Comparison of ENCODE assay signal across 14 cellular contexts in the genomic region with DNA sequence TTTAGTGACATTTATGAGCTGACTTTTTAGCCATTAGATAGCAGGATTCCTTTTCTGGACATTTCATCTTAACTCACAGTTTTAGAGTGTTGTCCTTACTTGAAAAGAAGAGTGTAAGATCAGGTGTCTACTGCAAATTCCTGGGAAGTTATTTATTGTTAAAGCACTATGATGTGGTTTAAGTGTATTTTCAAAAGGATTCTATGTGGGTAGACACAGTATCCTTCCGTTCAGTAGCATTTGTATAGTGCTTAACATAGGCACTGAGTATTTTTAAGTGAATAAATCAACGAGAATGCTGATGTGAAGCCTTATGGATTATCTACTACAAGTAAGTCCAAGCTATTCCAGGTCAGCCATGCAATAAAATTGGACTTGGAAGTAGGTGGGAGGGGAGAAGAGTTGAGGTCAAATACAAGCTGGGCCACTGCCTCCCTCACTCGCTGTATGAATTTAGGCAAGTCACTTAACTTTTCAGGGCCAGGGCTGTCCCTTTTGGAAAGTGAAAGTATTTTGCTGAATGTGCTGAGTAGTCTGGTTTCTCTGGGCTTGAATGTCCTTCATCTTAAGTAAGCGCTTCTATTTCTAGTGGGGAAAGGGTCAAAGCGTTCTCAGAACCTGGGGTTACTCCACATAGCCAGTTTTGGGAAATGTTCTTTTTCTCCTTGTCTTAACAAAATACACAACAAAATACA. TPM values are rescaled to one million over a fixed set of nuclear protein-coding genes. Genes with fewer than 3 reads are reported as not detected.
DNase-seq lines count a peak whose midpoint lies in the region; ATAC-seq and TF ChIP-seq lines count a peak whose summit lies in the region.
"Had no signal": no experiment of that assay in that cellular context is flagged by ENCODE, and none has a peak within 500 bp of the region (broad histone marks: within the 10 kb centered on the region; RNA-seq: fewer than 3 reads in every experiment).

No MANE protein-coding gene starts in this region.

- no peaks in the 10 kb centered on the region for H3K36me3 Mint-ChIP-seq in activated T-helper 2 cell treated with anti-CD3 and anti-CD28 coated beads, Interferon-gamma antibody, Interleukin-2, Interleukin-4, amounts not matched to agents 10 μg/mL and 5 μg/mL and 100 μg/mL, durations not matched to agents 14 hours and 24 hours and 36 hours (ENCODE audit: low read depth)
- H3K36me3 Mint-ChIP-seq: CD4-positive, CD25-positive, alpha-beta regulatory T cell had no signal

- H3K4ac ChIP-seq in mesendoderm (ENCODE audit: low read depth, low read length) = no peak overlapping the region

- DNase-seq in ascending aorta (ENCODE audit: low spot score in 2 of 2) = no peak
- DNase-seq in kidney tubule cell (ENCODE audit: low spot score) = peak; percentile 17
- no peak for DNase-seq in mesendoderm
- no peak for DNase-seq in activated T-helper 2 cell treated with anti-CD3 and anti-CD28 coated beads, Interferon-gamma antibody, Interleukin-2, Interleukin-4, amounts not matched to agents 10 μg/mL and 5 μg/mL and 100 μg/mL, durations not matched to agents 14 hours and 24 hours and 36 hours (ENCODE audit: low spot score)
- DNase-seq: activated CD4-positive, alpha-beta T cell treated with anti-CD3 and anti-CD28 coated beads, Interleukin-2, amount 10 ng/mL, durations not matched to agents 24 days and 14 days; amniotic stem cell; NCI-H1436 had no signal

- no peak overlapping the region for H3K27ac Mint-ChIP-seq in activated T-helper 2 cell treated with anti-CD3 and anti-CD28 coated beads, Interferon-gamma antibody, Interleukin-2, Interleukin-4, amounts not matched to agents 10 μg/mL and 5 μg/mL and 100 μg/mL, durations not matched to agents 14 hours and 24 hours and 36 hours
- H3K27ac Mint-ChIP-seq: activated CD4-positive, alpha-beta T cell treated with anti-CD3 and anti-CD28 coated beads, Interleukin-2, amount 10 ng/mL, durations not matched to agents 24 days and 14 days; CD4-positive, CD25-positive, alpha-beta regulatory T cell; dendritic cell treated with granulocyte-macrophage colony-stimulating factor and Interleukin-4, amounts not matched to agents 40 ng/mL and 50 ng/mL, for 4 days had no signal

- H3K9ac ChIP-seq in subcutaneous abdominal adipose tissue (ENCODE audit: low read length in 5 of 5) = peak overlapping the region in 2 of 5 donors; percentile 35 to 51
- no peak overlapping the region for H3K9ac ChIP-seq in mesendoderm (ENCODE audit: low read length)

- H2AK5ac ChIP-seq in mesendoderm (ENCODE audit: low read length) = no peak overlapping the region

- H2BK120ac ChIP-seq in mesendoderm (ENCODE audit: low read depth, low read length) = no peak overlapping the region

- no peak overlapping the region for H3K23ac ChIP-seq in mesendoderm (ENCODE audit: low read length)

- H3K4me1 ChIP-seq in ascending aorta (peaks cover 0 to 13% of the 10 kb centered on the region in 2 donors), subcutaneous abdominal adipose tissue (ENCODE audit: control insufficient read depth in 5 of 5, insufficient read depth in 5 of 5, low read length in 5 of 5) (peaks cover 0 to 16% (median 11%) of the 10 kb centered on the region in 5 donors), mesendoderm (ENCODE audit: control insufficient read depth, low read depth, low read length) (no peaks in the 10 kb centered on the region)

- no peak overlapping the region for H2BK15ac ChIP-seq in mesendoderm (replicated peaks; ENCODE audit: low read depth)

- no peaks in the 10 kb centered on the region for H3K27me3 ChIP-seq in ascending aorta
- no peaks in the 10 kb centered on the region for H3K27me3 ChIP-seq in subcutaneous abdominal adipose tissue (ENCODE audit: control insufficient read depth in 5 of 5, insufficient read depth in 4 of 5, low read length in 5 of 5)
- H3K27me3 ChIP-seq in mesendoderm (ENCODE audit: insufficient read depth, low read length, poor library complexity) = no peaks in the 10 kb centered on the region

- H3K9me3 ChIP-seq in ascending aorta = no peaks in the 10 kb centered on the region
- H3K9me3 ChIP-seq in subcutaneous abdominal adipose tissue (ENCODE audit: control insufficient read depth in 5 of 5, low read length in 5 of 5) = no peaks in the 10 kb centered on the region

- ATAC-seq in HG03378 (IDR thresholded peaks at IDR 0.05; ENCODE audit: unreplicated experiment) (peak; percentile 57), GM18868 (IDR thresholded peaks at IDR 0.05; ENCODE audit: unreplicated experiment) (no peak)

- intact Hi-C loops in ascending aorta (cut with DNase I) = no loop called here
- intact Hi-C loops in activated T-helper 2 cell treated with anti-CD3 and anti-CD28 coated beads, Interferon-gamma antibody, Interleukin-2, Interleukin-4, amounts not matched to agents 10 μg/mL and 5 μg/mL and 100 μg/mL, durations not matched to agents 14 hours and 24 hours and 36 hours (cut with micrococcal nuclease) = no loop called here

- H4K8ac ChIP-seq in mesendoderm (ENCODE audit: low read depth, low read length) = no peak overlapping the region

- no peak overlapping the region for H4K5ac ChIP-seq in mesendoderm (ENCODE audit: low read length)

- H3K9me3 Mint-ChIP-seq in activated T-helper 2 cell treated with anti-CD3 and anti-CD28 coated beads, Interferon-gamma antibody, Interleukin-2, Interleukin-4, amounts not matched to agents 10 μg/mL and 5 μg/mL and 100 μg/mL, durations not matched to agents 14 hours and 24 hours and 36 hours = no peaks in the 10 kb centered on the region
- H3K9me3 Mint-ChIP-seq: activated CD4-positive, alpha-beta T cell treated with anti-CD3 and anti-CD28 coated beads, Interleukin-2, amount 10 ng/mL, durations not matched to agents 24 days and 14 days; CD4-positive, CD25-positive, alpha-beta regulatory T cell; dendritic cell treated with granulocyte-macrophage colony-stimulating factor and Interleukin-4, amounts not matched to agents 40 ng/mL and 50 ng/mL, for 4 days had no signal

- no peak overlapping the region for H3K18ac ChIP-seq in mesendoderm (ENCODE audit: low read length)

- peaks cover 28% of the 10 kb centered on the region for H3K27me3 Mint-ChIP-seq in activated T-helper 2 cell treated with anti-CD3 and anti-CD28 coated beads, Interferon-gamma antibody, Interleukin-2, Interleukin-4, amounts not matched to agents 10 μg/mL and 5 μg/mL and 100 μg/mL, durations not matched to agents 14 hours and 24 hours and 36 hours (ENCODE audit: low read depth)
- H3K27me3 Mint-ChIP-seq: CD4-positive, CD25-positive, alpha-beta regulatory T cell had no signal

- peaks cover 13% of the 10 kb centered on the region for H3K4me1 Mint-ChIP-seq in activated T-helper 2 cell treated with anti-CD3 and anti-CD28 coated beads, Interferon-gamma antibody, Interleukin-2, Interleukin-4, amounts not matched to agents 10 μg/mL and 5 μg/mL and 100 μg/mL, durations not matched to agents 14 hours and 24 hours and 36 hours (ENCODE audit: low read depth)
- H3K4me1 Mint-ChIP-seq: CD4-positive, CD25-positive, alpha-beta regulatory T cell had no signal

- no peak overlapping the region for H3K56ac ChIP-seq in mesendoderm (ENCODE audit: low read length)

- H3K4me3 Mint-ChIP-seq in activated T-helper 2 cell treated with anti-CD3 and anti-CD28 coated beads, Interferon-gamma antibody, Interleukin-2, Interleukin-4, amounts not matched to agents 10 μg/mL and 5 μg/mL and 100 μg/mL, durations not matched to agents 14 hours and 24 hours and 36 hours (ENCODE audit: low read depth) = no peak overlapping the region
- H3K4me3 Mint-ChIP-seq: activated CD4-positive, alpha-beta T cell treated with anti-CD3 and anti-CD28 coated beads, Interleukin-2, amount 10 ng/mL, durations not matched to agents 24 days and 14 days; CD4-positive, CD25-positive, alpha-beta regulatory T cell; dendritic cell treated with granulocyte-macrophage colony-stimulating factor and Interleukin-4, amounts not matched to agents 40 ng/mL and 50 ng/mL, for 4 days had no signal

- H3K36me3 ChIP-seq in ascending aorta = no peaks in the 10 kb centered on the region
- H3K36me3 ChIP-seq in subcutaneous abdominal adipose tissue (ENCODE audit: control insufficient read depth in 5 of 5, insufficient read depth in 5 of 5, low read length in 5 of 5) = no peaks in the 10 kb centered on the region
- no peaks in the 10 kb centered on the region for H3K36me3 ChIP-seq in mesendoderm (ENCODE audit: control insufficient read depth, insufficient read depth, low read length)

- H3K27ac ChIP-seq in ascending aorta (peak overlapping the region; percentile 13 to 29), subcutaneous abdominal adipose tissue (ENCODE audit: low read depth, low read length) (peak overlapping the region; percentile 79), mesendoderm (ENCODE audit: low read depth, low read length) (no peak overlapping the region)

- H3K4me2 ChIP-seq in mesendoderm (ENCODE audit: low read length) = no peak overlapping the region

- WGBS in mesendoderm (ENCODE audit: extremely low coverage, insufficient coverage, low lambda C conversion rate) = no CpG with 5 or more reads among the region's 5 CpGs

- H3K79me2 ChIP-seq in mesendoderm (ENCODE audit: control insufficient read depth, insufficient read depth, low read length) = no peaks in the 10 kb centered on the region

- no peak overlapping the region for H2BK5ac ChIP-seq in mesendoderm (ENCODE audit: low read length)

- no peak for TF ChIP-seq CTCF in ascending aorta (IDR thresholded peaks at IDR 0.05)

- H3K4me3 ChIP-seq in ascending aorta = peak overlapping the region in 1 of 2 donors; percentile 34
- peak overlapping the region in 4 of 5 donors; percentile 13 to 62 (median 20) for H3K4me3 ChIP-seq in subcutaneous abdominal adipose tissue (ENCODE audit: low read depth in 1 of 5, low read length in 5 of 5)
- no peak overlapping the region for H3K4me3 ChIP-seq in mesendoderm (ENCODE audit: low read length)

- H3K79me1 ChIP-seq in mesendoderm (ENCODE audit: low read length) = no peaks in the 10 kb centered on the region

RNA-seq across cellular contexts. Expression of a gene that starts 48.6 kb away (rescaled TPM):
- total RNA-seq in ascending aorta = 0.21 TPM
- polyA plus RNA-seq in mesendoderm (2013, experiment 1 of 2) = 76.5 TPM
- 76.4 TPM for polyA plus RNA-seq in mesendoderm (2013, experiment 2 of 2)
- total RNA-seq in activated T-helper 2 cell treated with anti-CD3 and anti-CD28 coated beads, Interferon-gamma antibody, Interleukin-2, Interleukin-4, amounts not matched to agents 10 μg/mL and 5 μg/mL and 100 μg/mL, durations not matched to agents 14 hours and 24 hours and 36 hours = not detected in 2 replicates
- total RNA-seq: activated CD4-positive, alpha-beta T cell treated with anti-CD3 and anti-CD28 coated beads, Interleukin-2, amount 10 ng/mL, durations not matched to agents 24 days and 14 days; CD4-positive, CD25-positive, alpha-beta regulatory T cell; pulmonary artery endothelial cell; T-helper 2 cell treated with Interferon-gamma antibody and Interleukin-4, amounts not matched to agents 100 ng/mL and 5 ng/mL, for 36 hours had no signal
- polyA plus RNA-seq: CD4-positive, CD25-positive, alpha-beta regulatory T cell had no signal
